ENCODE assay signal across 8 cellular contexts in the genomic region with DNA sequence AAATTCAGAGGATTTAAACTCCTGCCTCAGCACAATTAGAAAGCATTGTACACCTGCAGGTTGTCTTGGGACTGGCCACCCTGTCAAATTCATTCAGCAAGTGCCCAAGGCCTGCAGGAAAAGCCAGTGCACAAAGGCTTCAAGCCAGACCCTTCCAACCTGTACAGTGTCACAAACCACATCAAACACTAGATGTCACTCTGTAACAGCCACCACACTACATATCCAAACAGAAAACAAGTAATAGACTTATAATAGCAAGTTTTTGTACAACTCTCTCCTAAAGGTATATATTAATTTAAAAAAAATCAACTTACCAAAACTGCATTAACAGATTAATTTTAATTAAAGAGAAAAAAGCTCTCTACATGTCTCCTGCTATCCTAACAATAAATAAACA. TPM values are rescaled to one million over a fixed set of nuclear protein-coding genes. Genes with fewer than 3 reads are reported as not detected.
A peak's percentile ranks its signal among the peaks of the same experiment; 100 is the strongest.
DNase-seq lines count a peak whose midpoint lies in the region; ATAC-seq and TF ChIP-seq lines count a peak whose summit lies in the region.

No MANE protein-coding gene starts in this region.

- H3K9me3 ChIP-seq in IMR-90 (ENCODE audit: control insufficient read depth, insufficient read depth, low read length) (no peaks in the 10 kb centered on the region), PC-3 (ENCODE audit: low read length) (no peaks in the 10 kb centered on the region)

- H2AK5ac ChIP-seq in IMR-90 (ENCODE audit: low read depth, low read length): no peak overlapping the region

- TF ChIP-seq CTCF in IMR-90 (conservative IDR thresholded peaks at IDR 0.05; ENCODE audit: low read depth, low read length): peak; percentile 26; the same call in 1 of the 2 replicates
- peak; percentile 80 for TF ChIP-seq CTCF in PC-3 (conservative IDR thresholded peaks at IDR 0.05; ENCODE audit: low read depth, low read length)
- TF ChIP-seq CTCF in epithelial cell of esophagus (IDR thresholded peaks at IDR 0.05; ENCODE audit: insufficient read depth, low read depth, low read length, missing control alignments): peak; percentile 60
- TF ChIP-seq CTCF in natural killer cell (IDR thresholded peaks at IDR 0.05): peak; percentile 53
- TF ChIP-seq CTCF in mesothelial cell of epicardium (IDR thresholded peaks at IDR 0.05; ENCODE audit: unreplicated experiment): no peak

- H3K79me2 ChIP-seq in PC-3 (ENCODE audit: low read length): no peaks in the 10 kb centered on the region

- H3K4me2 ChIP-seq in IMR-90 (ENCODE audit: low read depth, low read length): no peak overlapping the region
- no peak overlapping the region for H3K4me2 ChIP-seq in PC-3 (ENCODE audit: low read length)

- H3K4me1 ChIP-seq in IMR-90 (ENCODE audit: control insufficient read depth, insufficient read depth, low read length) (no peaks in the 10 kb centered on the region), PC-3 (ENCODE audit: insufficient read depth, low read length) (no peaks in the 10 kb centered on the region)

- DNase-seq in CD1c-positive myeloid dendritic cell (ENCODE audit: extremely low spot score) (peak; percentile 38), IMR-90 (no peak), PC-3 (peak; percentile 56), epithelial cell of esophagus (ENCODE audit: low read depth) (peak; percentile 45), natural killer cell (no peak), mesothelial cell of epicardium (ENCODE audit: low spot score in 2 of 2, unreplicated experiment in 2 of 2) (no peak), GM03348 (ENCODE audit: low spot score) (no peak)

- no peak overlapping the region for H3K27ac Mint-ChIP-seq in natural killer cell
- no peak overlapping the region for H3K27ac Mint-ChIP-seq in mesothelial cell of epicardium

- no peak overlapping the region for H2BK120ac ChIP-seq in IMR-90 (ENCODE audit: low read depth, low read length)

- no peak overlapping the region for H3K56ac ChIP-seq in IMR-90 (ENCODE audit: extremely low read depth, insufficient read depth, low read length)

- H3K4me3 ChIP-seq in IMR-90 (ENCODE audit: insufficient read depth, low read depth, low read length) (no peak overlapping the region), PC-3 (ENCODE audit: low read length) (no peak overlapping the region), epithelial cell of esophagus (ENCODE audit: low read length) (no peak overlapping the region)

- no peak overlapping the region for H2AK9ac ChIP-seq in IMR-90 (replicated peaks; ENCODE audit: low read depth, low read length, poor library complexity)

- H3K27me3 ChIP-seq in IMR-90 (ENCODE audit: control insufficient read depth, insufficient read depth, low read length) (no peaks in the 10 kb centered on the region), PC-3 (ENCODE audit: low read length) (no peaks in the 10 kb centered on the region)

- H3K9me3 Mint-ChIP-seq in natural killer cell (no peaks in the 10 kb centered on the region), mesothelial cell of epicardium (no peaks in the 10 kb centered on the region)

- intact Hi-C loops in IMR-90 (cut with micrococcal nuclease): loop anchor here (1.0 kb wide), 1 partner anchor 161 kb away; no protein-coding TSS in a partner anchor
- intact Hi-C loops in PC-3 (cut with micrococcal nuclease): loop anchor here (1.0 kb wide), 1 partner anchor 161 kb away; no protein-coding TSS in a partner anchor
- intact Hi-C loops in natural killer cell (cut with micrococcal nuclease): no loop called here

- H3K36me3 Mint-ChIP-seq in natural killer cell: no peaks in the 10 kb centered on the region
- H3K36me3 Mint-ChIP-seq in mesothelial cell of epicardium: no peaks in the 10 kb centered on the region

- H3K23ac ChIP-seq in IMR-90 (ENCODE audit: low read depth, low read length): no peak overlapping the region

- in situ Hi-C loops in IMR-90 (cut with MboI; ENCODE audit: low sequenced_read_pairs): no loop called here

- H3K4me3 Mint-ChIP-seq in natural killer cell (no peak overlapping the region), mesothelial cell of epicardium (no peak overlapping the region)

- H3K36me3 ChIP-seq in IMR-90 (ENCODE audit: control insufficient read depth, insufficient read depth, low read length) (no peaks in the 10 kb centered on the region), PC-3 (ENCODE audit: low read depth, low read length) (no peaks in the 10 kb centered on the region)

- H3K27ac ChIP-seq in IMR-90 (ENCODE audit: insufficient read depth, low read length): no peak overlapping the region
- H3K27ac ChIP-seq in PC-3 (ENCODE audit: low read length): no peak overlapping the region

- H4K20me1 ChIP-seq in IMR-90 (ENCODE audit: insufficient read depth, low read length): no peaks in the 10 kb centered on the region
- 0 out of 2 replicates have a peak, but pooled peaks cover 4% of the 10 kb centered on the region for H4K20me1 ChIP-seq in PC-3 (ENCODE audit: low read length)

- H3K9me2 ChIP-seq in PC-3 (replicated peaks; ENCODE audit: low read length): no peaks in the 10 kb centered on the region

- dilution Hi-C loops in IMR-90 (cut with HindIII; ENCODE audit: low sequenced_read_pairs, unreplicated experiment): no loop called here

- no peak overlapping the region for H3K14ac ChIP-seq in IMR-90 (replicated peaks; ENCODE audit: low read depth, low read length)

- TF ChIP-seq RAD21 in IMR-90 (IDR thresholded peaks at IDR 0.05; ENCODE audit: low read length): peak; percentile 22; the same call in 1 of the 2 replicates

- H3K4ac ChIP-seq in IMR-90 (ENCODE audit: low read depth, low read length): no peak overlapping the region

- no peak overlapping the region for H4K8ac ChIP-seq in IMR-90 (ENCODE audit: low read depth in 2 of 2, low read length in 2 of 2)

- H3K9ac ChIP-seq in IMR-90 (ENCODE audit: low read depth, low read length): no peak overlapping the region
- H3K9ac ChIP-seq in PC-3 (ENCODE audit: low read length): no peak overlapping the region

- no peak overlapping the region for H4K91ac ChIP-seq in IMR-90 (ENCODE audit: insufficient read depth, low read depth, low read length)

- no peak overlapping the region for H2BK20ac ChIP-seq in IMR-90 (ENCODE audit: low read depth, low read length)

- H3K27me3 Mint-ChIP-seq in natural killer cell (ENCODE audit: low read depth in 2 of 2) (no peaks in the 10 kb centered on the region), mesothelial cell of epicardium (ENCODE audit: low read depth) (no peaks in the 10 kb centered on the region)

- H3K4me1 Mint-ChIP-seq in natural killer cell: peaks cover 29 to 38% of the 10 kb centered on the region in 2 donors
- no peaks in the 10 kb centered on the region for H3K4me1 Mint-ChIP-seq in mesothelial cell of epicardium

- no peaks in the 10 kb centered on the region for H3F3A ChIP-seq in PC-3 (ENCODE audit: low read length, unreplicated experiment)

- POLR2A ChIA-PET in IMR-90 (lab: Charles Lee; ENCODE audit: unreplicated experiment): no interaction called here
- POLR2A ChIA-PET in PC-3 (lab: Charles Lee; ENCODE audit: unreplicated experiment): no interaction called here

- no TSS peak for BruUV-seq in IMR-90 (replicated peaks; lab: Mats Ljungman, UMichigan)
- no TSS peak for BruUV-seq in PC-3 (replicated peaks; lab: Mats Ljungman, UMichigan)

- no peak for TF ChIP-seq POLR2A in IMR-90 (IDR thresholded peaks at IDR 0.05; ENCODE audit: low read depth, low read length)

- H3K18ac ChIP-seq in IMR-90 (ENCODE audit: low read depth, low read length): no peak overlapping the region

- no peaks in the 10 kb centered on the region; the same call in 1 of the 2 replicates for H3K9me1 ChIP-seq in IMR-90 (ENCODE audit: insufficient read depth, low read length)

- no peaks in the 10 kb centered on the region for H3K79me1 ChIP-seq in IMR-90 (ENCODE audit: low read depth in 1 of 2, low read length in 2 of 2)

- no peak overlapping the region for H2BK5ac ChIP-seq in IMR-90 (ENCODE audit: low read depth, low read length, poor library complexity, severe bottlenecking)

- no peak overlapping the region for H2BK15ac ChIP-seq in IMR-90 (ENCODE audit: low read depth, low read length)

- peak; percentile 41 for ATAC-seq in GM19023 (IDR thresholded peaks at IDR 0.05; ENCODE audit: unreplicated experiment)
- ATAC-seq in IMR-90 (ENCODE audit: low read depth): peak; percentile 46; the same call in 1 of the 2 replicates
- ATAC-seq in PC-3: peak; percentile 98
- ATAC-seq in natural killer cell: peak; percentile 61 to 80 (median 69)

- CTCF ChIA-PET in IMR-90 (lab: Yijun Ruan, JAX) (no interaction called here), PC-3 (lab: Charles Lee) (no interaction called here)

- H2AFZ ChIP-seq in IMR-90 (replicated peaks; ENCODE audit: low read length, poor library complexity): no peak overlapping the region
- no peak overlapping the region for H2AFZ ChIP-seq in PC-3 (ENCODE audit: low read length)

- no peak overlapping the region for H4K5ac ChIP-seq in IMR-90 (ENCODE audit: low read depth, low read length)

TF ChIP-seq in IMR-90, 13 proteins besides CTCF, POLR2A, EP300 and RAD21:
- no peak for TF ChIP-seq MXI1 (IDR thresholded peaks at IDR 0.05; ENCODE audit: borderline replicate concordance, low read depth, low read length)
- no peak for TF ChIP-seq NFE2L2 (IDR thresholded peaks at IDR 0.05; ENCODE audit: low read depth, low read length)
- no peak for TF ChIP-seq FOS (IDR thresholded peaks at IDR 0.05; ENCODE audit: low read depth, low read length)
- TF ChIP-seq CEBPB (IDR thresholded peaks at IDR 0.05; ENCODE audit: low read depth, low read length): no peak
- TF ChIP-seq SMC3 (IDR thresholded peaks at IDR 0.05; ENCODE audit: low read depth, low read length): no peak
- no peak for TF ChIP-seq RCOR1 (IDR thresholded peaks at IDR 0.05; ENCODE audit: insufficient replicate concordance, low read length)
- TF ChIP-seq RFX5 (IDR thresholded peaks at IDR 0.05; ENCODE audit: low read depth, low read length): no peak

RNA-seq across cellular contexts. Expression of a gene that starts 47.6 kb away (rescaled TPM):
- total RNA-seq in IMR-90 (2012; rRNA removed) (3.9 and 4.7 TPM in 2 replicates), PC-3 (2014; rRNA removed) (9.8 and 10.5 TPM in 2 replicates), natural killer cell (10 to 100 TPM; 26.6 to 33.9 (median 33.1) TPM), mesothelial cell of epicardium (26.8 to 27.8 TPM (median 27.5 TPM) in 3 replicates)
- polyA plus RNA-seq in IMR-90 (2012; rRNA removed): 1.1 and 1.3 TPM in 2 replicates
- polyA plus RNA-seq in IMR-90 (2012; cell fraction: cytosol; rRNA removed): 0.46 and 0.47 TPM in 2 replicates
- polyA plus RNA-seq in IMR-90 (2012; cell fraction: nucleus; rRNA removed; ENCODE audit: low replicate concordance): 1.1 and 3.5 TPM in 2 replicates

Comparison
In these comparisons a context has a peak if more than half of its experiments do, and no peak if none do; other contexts are left out.
1. DNase-seq: peak in CD1c-positive myeloid dendritic cell (single experiment), PC-3 (single experiment) and epithelial cell of esophagus (single experiment); none in IMR-90 (single experiment), natural killer cell (single experiment), mesothelial cell of epicardium (0 of 2) and GM03348 (single experiment).
2. ATAC-seq: peak in every context shown above with its lines; median percentile 98 in PC-3; 69 in natural killer cell; 46 in IMR-90; 41 in GM19023.